14 cellular contexts compared by ENCODE assay signal in genomic region chr1:21292503-21292990, GRCh38. TPM values are rescaled to one million over a fixed set of nuclear protein-coding genes. Genes with fewer than 3 reads are reported as not detected.
A peak's percentile ranks its signal among the peaks of the same experiment; 100 is the strongest.
DNase-seq lines count a peak whose midpoint lies in the region; ATAC-seq, FAIRE-seq and TF ChIP-seq lines count a peak whose summit lies in the region.
"Had no signal": no experiment of that assay in that cellular context is flagged by ENCODE, and none has a peak within 500 bp of the region (broad histone marks: within the 10 kb centered on the region; RNA-seq: fewer than 3 reads in every experiment).

No MANE protein-coding gene starts in this region.

- TF ChIP-seq POLR2A in A549 (IDR thresholded peaks at IDR 0.05; ENCODE audit: low read length) = no peak

- peak overlapping the region; percentile 77 for H3K4me3 Mint-ChIP-seq in activated naive CD8-positive, alpha-beta T cell treated with anti-CD3 and anti-CD28 coated beads, Interleukin-2, amount 50 U/mL, for 24 hours
- peak overlapping the region; percentile 55 for H3K4me3 Mint-ChIP-seq in natural killer cell

- H3K9me3 ChIP-seq in A549 (no peaks in the 10 kb centered on the region), small intestine (ENCODE audit: control insufficient read depth, low read depth) (no peaks in the 10 kb centered on the region)
- H3K9me3 ChIP-seq: SK-N-SH had no signal

- peak overlapping the region; percentile 99 for H3K27ac Mint-ChIP-seq in activated naive CD8-positive, alpha-beta T cell treated with anti-CD3 and anti-CD28 coated beads, Interleukin-2, amount 50 U/mL, for 24 hours
- peak overlapping the region; percentile 94 to 97 for H3K27ac Mint-ChIP-seq in natural killer cell

- no peak for ATAC-seq in A549
- peak; percentile 7 for ATAC-seq in GM18909 (IDR thresholded peaks at IDR 0.05; ENCODE audit: poor library complexity, unreplicated experiment)
- no peak for ATAC-seq in activated naive CD8-positive, alpha-beta T cell treated with anti-CD3 and anti-CD28 coated beads, Interleukin-2, amount 50 U/mL, for 24 hours
- ATAC-seq in natural killer cell = no peak

- FAIRE-seq in A549 (lab: Jason Lieb, UNC) (no peak), D721Med (lab: Jason Lieb, UNC) (no peak), small intestine (lab: Jason Lieb, UNC) (no peak)
- FAIRE-seq: endometrium, keratinocyte had no signal

- no peak for TF ChIP-seq RAD21 in A549 (conservative IDR thresholded peaks at IDR 0.05 in 1 of 2, IDR thresholded peaks at IDR 0.05 in 1 of 2)

- no peak for DNase-seq in A549 (ENCODE audit: low read depth in 1 of 2, low spot score in 1 of 2)
- DNase-seq in activated naive CD8-positive, alpha-beta T cell treated with anti-CD3 and anti-CD28 coated beads, Interleukin-2, amount 50 U/mL, for 24 hours = no peak
- no peak for DNase-seq in natural killer cell
- no peak for DNase-seq in D721Med (ENCODE audit: insufficient read length, low spot score)
- DNase-seq in NCI-H69 (lab: John Stamatoyannopoulos, UW) = no peak
- no peak for DNase-seq in NCI-H2171 treated with DMSO at 0.1 percent for 48 hours (lab: John Stamatoyannopoulos, UW)
- DNase-seq in small intestine = no peak
- DNase-seq: H7, retina, SK-N-SH had no signal

- POLR2A ChIA-PET in A549 (lab: Yijun Ruan, JAX) = interaction anchor here (0.9 kb wide), 1 partner anchor 31 kb away, joined by 3 read pairs; no protein-coding TSS in a partner anchor

- no peaks in the 10 kb centered on the region for H3K36me3 ChIP-seq in small intestine (ENCODE audit: control insufficient read depth in 2 of 2, insufficient read depth in 2 of 2, low read length in 2 of 2)

- no peaks in the 10 kb centered on the region for H3K27me3 Mint-ChIP-seq in activated naive CD8-positive, alpha-beta T cell treated with anti-CD3 and anti-CD28 coated beads, Interleukin-2, amount 50 U/mL, for 24 hours
- peaks cover 5 to 8% of the 10 kb centered on the region in 2 donors for H3K27me3 Mint-ChIP-seq in natural killer cell (ENCODE audit: low read depth in 2 of 2)

- no peak for TF ChIP-seq EP300 in A549 (IDR thresholded peaks at IDR 0.05)

- no peaks in the 10 kb centered on the region for H3K9me3 Mint-ChIP-seq in activated naive CD8-positive, alpha-beta T cell treated with anti-CD3 and anti-CD28 coated beads, Interleukin-2, amount 50 U/mL, for 24 hours
- H3K9me3 Mint-ChIP-seq in natural killer cell = no peaks in the 10 kb centered on the region

- H3K36me3 Mint-ChIP-seq in activated naive CD8-positive, alpha-beta T cell treated with anti-CD3 and anti-CD28 coated beads, Interleukin-2, amount 50 U/mL, for 24 hours (ENCODE audit: low read depth) = peaks cover 27% of the 10 kb centered on the region
- no peaks in the 10 kb centered on the region for H3K36me3 Mint-ChIP-seq in natural killer cell

- WGBS in A549 (ENCODE audit: missing lambda C conversion rate) = 83% methylated on average over 3 of the region's 3 CpGs
- 59 to 76% (median 74%) methylated on average over 3 of the region's 3 CpGs for WGBS in small intestine, 3 donors

- H3K27me3 ChIP-seq in small intestine (ENCODE audit: control insufficient read depth in 2 of 2, insufficient read depth in 2 of 2, low read length in 2 of 2) = no peaks in the 10 kb centered on the region

- H3K4me2 ChIP-seq in A549 = 0 out of 3 replicates have a peak overlapping the region, but pooled peaks have one; percentile 2
- H3K4me2 ChIP-seq: SK-N-SH had no signal

- CTCF ChIA-PET in A549 (lab: Yijun Ruan, JAX) = interaction anchor here (0.9 to 3.2 kb wide), 7 partner anchors 12 to 37 kb away, joined by 3 to 13 read pairs (median 4); no protein-coding TSS in a partner anchor

- TF ChIP-seq CTCF in A549 (IDR thresholded peaks at IDR 0.05) (no peak), natural killer cell (IDR thresholded peaks at IDR 0.05) (no peak), D721Med (IDR thresholded peaks at IDR 0.05; ENCODE audit: insufficient read depth, missing control alignments) (no peak)

- intact Hi-C loops in natural killer cell (cut with micrococcal nuclease) = no loop called here

- H3K27ac ChIP-seq in A549 (peak overlapping the region; percentile 28 to 32; a peak in 5 of 6 replicates), small intestine (ENCODE audit: low read depth in 1 of 2, low read length in 1 of 2) (peak overlapping the region in 1 of 2 donors; percentile 76)
- H3K27ac ChIP-seq: C4-2B had no signal

- H3K4me1 ChIP-seq in A549 = peaks cover 50% of the 10 kb centered on the region
- peaks cover 0 to 15% of the 10 kb centered on the region in 2 donors for H3K4me1 ChIP-seq in small intestine (ENCODE audit: control insufficient read depth in 2 of 2, insufficient read depth in 1 of 2, low read depth in 1 of 2, low read length in 1 of 2)

- peaks cover 87% of the 10 kb centered on the region for H3K4me1 Mint-ChIP-seq in activated naive CD8-positive, alpha-beta T cell treated with anti-CD3 and anti-CD28 coated beads, Interleukin-2, amount 50 U/mL, for 24 hours
- H3K4me1 Mint-ChIP-seq in natural killer cell = peaks cover 43 to 60% of the 10 kb centered on the region in 2 donors

- H3K4me3 ChIP-seq in A549 (no peak overlapping the region), small intestine (ENCODE audit: low read depth in 1 of 2, low read length in 2 of 2) (no peak overlapping the region)

TF ChIP-seq in A549, 52 proteins besides CTCF, POLR2A, EP300 and RAD21:
- no peak for TF ChIP-seq HOXB13 (CRISPR knock-in tag; IDR thresholded peaks at IDR 0.05; ENCODE audit: low read depth)
- no peak for TF ChIP-seq RFX5 (IDR thresholded peaks at IDR 0.05)
- no peak for TF ChIP-seq POLR2AphosphoS2 (conservative IDR thresholded peaks at IDR 0.05; ENCODE audit: low read length)
- no peak for TF ChIP-seq USF2 (IDR thresholded peaks at IDR 0.05)
- no peak for TF ChIP-seq CBX8 (IDR thresholded peaks at IDR 0.05)
- no peak for TF ChIP-seq JUNB (IDR thresholded peaks at IDR 0.05)
- no peak for TF ChIP-seq ATOH8 (CRISPR knock-in tag; IDR thresholded peaks at IDR 0.05; ENCODE audit: low read depth)
TF ChIP-seq in A549: peak in this region for 0.

RNA-seq across cellular contexts. Expression of gene ECE1, which starts 2.3 kb away (rescaled TPM):
- 81.8 and 86.4 TPM in 2 replicates for polyA plus RNA-seq in A549 (2011; rRNA removed)
- 32.0 and 38.7 TPM in 2 replicates for polyA plus RNA-seq in A549 (2012; cell fraction: cytosol; rRNA removed)
- polyA plus RNA-seq in A549 (2012; cell fraction: nucleus; rRNA removed) = 55.8 and 74.0 TPM in 2 replicates
- 40.5 to 53.2 TPM (median 45.7 TPM) in 3 replicates for polyA plus RNA-seq in A549 (2017; fragmentation: RNase III; extraction: RNeasy Plus Mini Kit Qiagen cat#74134 plus additional on column Dnase treatment)
- polyA minus RNA-seq in A549 (2011; rRNA and poly(A)+ RNA removed) = 48.6 and 51.8 TPM in 2 replicates
- 10 to 100 TPM; 47.2 to 70.1 (median 50.7) TPM for total RNA-seq in natural killer cell
- polyA plus RNA-seq in small intestine = 10 to 100 TPM; 20.8 to 58.1 (median 22.7) TPM
